In the genomic region with DNA sequence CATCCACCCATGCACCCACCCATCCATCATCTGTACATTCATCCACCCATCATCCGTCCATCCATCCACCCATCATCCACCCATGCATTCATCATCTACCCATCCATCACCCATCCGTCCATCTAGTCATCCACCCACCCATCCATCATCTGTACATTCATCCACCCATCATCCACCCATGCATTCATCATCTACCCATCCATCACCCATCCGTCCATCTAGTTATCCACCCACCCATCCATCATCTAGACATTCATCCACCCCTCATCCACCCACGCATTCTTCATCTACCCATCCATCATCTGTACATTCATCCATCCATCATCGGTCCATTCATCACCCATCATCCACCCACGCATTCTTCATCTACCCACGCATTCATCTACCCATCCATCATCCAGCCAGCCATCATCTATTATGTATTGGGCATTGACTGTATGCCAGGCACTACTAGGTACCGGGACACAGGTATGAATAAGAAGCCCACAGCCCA, we compare ENCODE assay signal across 1 cellular context.
TF ChIP-seq lines count a peak whose summit lies in the region.

No MANE protein-coding gene starts in this region.

TF ChIP-seq in HepG2, 621 proteins besides CTCF, POLR2A, EP300 and RAD21:
- 0 out of 2 replicates have a peak, but pooled peaks have one; percentile 31 for TF ChIP-seq ARNT (IDR thresholded peaks at IDR 0.05)
- TF ChIP-seq SCMH1 (CRISPR knock-in tag; IDR thresholded peaks at IDR 0.05; ENCODE audit: borderline replicate concordance): no peak
- TF ChIP-seq IKZF1 (IDR thresholded peaks at IDR 0.05): 0 out of 2 replicates have a peak, but pooled peaks have one; percentile 52
- peak; percentile 45; the same call in 1 of the 2 replicates for TF ChIP-seq CREB1 (IDR thresholded peaks at IDR 0.05)
- TF ChIP-seq CREB1 (CRISPR knock-in tag; IDR thresholded peaks at IDR 0.05): no peak
